ENCODE assay signal across 24 cellular contexts in the genomic region with DNA sequence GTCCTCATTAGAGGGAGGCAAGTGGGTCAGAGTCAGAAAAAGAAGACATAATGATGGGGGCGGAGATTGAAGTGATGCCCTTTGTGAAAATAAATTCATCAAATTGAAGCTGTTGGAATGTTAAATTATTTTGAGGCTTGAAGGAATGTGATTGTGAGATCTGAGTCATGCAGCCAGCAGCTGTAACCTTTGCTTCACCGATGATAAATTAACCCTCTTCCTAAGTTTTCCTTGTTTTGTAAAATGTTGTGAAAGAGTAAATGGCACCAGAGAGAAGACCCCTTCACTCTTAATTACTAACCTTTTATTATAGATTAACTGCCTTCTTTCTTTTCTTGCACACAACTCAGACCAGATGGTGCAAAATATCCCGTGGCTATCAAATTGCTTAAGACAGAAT. TPM values are rescaled to one million over a fixed set of nuclear protein-coding genes. Genes with fewer than 3 reads are reported as not detected.
DNase-seq lines count a peak whose midpoint lies in the region; FAIRE-seq and TF ChIP-seq lines count a peak whose summit lies in the region.
"Had no signal": no experiment of that assay in that cellular context is flagged by ENCODE, and none has a peak within 500 bp of the region (broad histone marks: within the 10 kb centered on the region; RNA-seq: fewer than 3 reads in every experiment).

No MANE protein-coding gene starts in this region.

- H3K4me3 Mint-ChIP-seq in activated CD4-positive, alpha-beta T cell treated with anti-CD3 and anti-CD28 coated beads, Interleukin-2, amount 10 ng/mL, durations not matched to agents 7 days and 5 days, result no peak overlapping the region
- H3K4me3 Mint-ChIP-seq: activated CD4-positive, alpha-beta memory T cell treated with anti-CD3 and anti-CD28 coated beads, Interleukin-2, amount 10 ng/mL, durations not matched to agents 7 days and 5 days; central memory CD8-positive, alpha-beta T cell; WTC11 had no signal

- H3F3A ChIP-seq in PC-9 (ENCODE audit: insufficient read depth, low read depth), result peaks cover 42% of the 10 kb centered on the region

- no peak overlapping the region for H3K27ac Mint-ChIP-seq in activated CD4-positive, alpha-beta T cell treated with anti-CD3 and anti-CD28 coated beads, Interleukin-2, amount 10 ng/mL, durations not matched to agents 7 days and 5 days
- H3K27ac Mint-ChIP-seq: activated CD4-positive, alpha-beta memory T cell treated with anti-CD3 and anti-CD28 coated beads, Interleukin-2, amount 10 ng/mL, durations not matched to agents 7 days and 5 days; WTC11 had no signal

- no peaks in the 10 kb centered on the region for H3K36me3 Mint-ChIP-seq in activated CD4-positive, alpha-beta T cell treated with anti-CD3 and anti-CD28 coated beads, Interleukin-2, amount 10 ng/mL, durations not matched to agents 7 days and 5 days (ENCODE audit: low read depth)
- H3K36me3 Mint-ChIP-seq: WTC11 had no signal

- H4K20me1 ChIP-seq in PC-9 (ENCODE audit: insufficient read depth), result no peaks in the 10 kb centered on the region

- H3K9me2 ChIP-seq in PC-9 (ENCODE audit: insufficient read depth), result no peaks in the 10 kb centered on the region

- H3K27ac ChIP-seq in PC-9 (peak overlapping the region; percentile 90), left ventricle myocardium inferior (replicated peaks) (no peak overlapping the region)
- H3K27ac ChIP-seq: C4-2B, neutrophil, SK-N-MC, upper lobe of right lung had no signal

- POLR2A ChIA-PET in PC-9 (lab: Charles Lee; ENCODE audit: unreplicated experiment), result no interaction called here
- POLR2A ChIA-PET in activated CD4-positive, alpha-beta T cell treated with anti-CD3 and anti-CD28 coated beads, Interleukin-2, amount 10 ng/mL, durations not matched to agents 7 days and 5 days (lab: Charles Lee), result no interaction called here

- H3K4me1 ChIP-seq in PC-9 (replicated peaks; ENCODE audit: insufficient read depth), result peaks cover 58% of the 10 kb centered on the region
- no peaks in the 10 kb centered on the region for H3K4me1 ChIP-seq in left ventricle myocardium inferior
- H3K4me1 ChIP-seq: upper lobe of right lung had no signal

- no peak for FAIRE-seq in urothelium cell line (lab: Jason Lieb, UNC)
- FAIRE-seq: GM12878, GM19239, H1 had no signal

- 0 out of 2 replicates have a peak overlapping the region, but pooled peaks have one; percentile 67 for H2AFZ ChIP-seq in PC-9

- H3K4me1 Mint-ChIP-seq in activated CD4-positive, alpha-beta T cell treated with anti-CD3 and anti-CD28 coated beads, Interleukin-2, amount 10 ng/mL, durations not matched to agents 7 days and 5 days, result no peaks in the 10 kb centered on the region
- H3K4me1 Mint-ChIP-seq: activated CD4-positive, alpha-beta memory T cell treated with anti-CD3 and anti-CD28 coated beads, Interleukin-2, amount 10 ng/mL, durations not matched to agents 7 days and 5 days; central memory CD8-positive, alpha-beta T cell; WTC11 had no signal

- peak; percentile 31 for DNase-seq in EL
- peak in 1 of 2 experiments; percentile 80 for DNase-seq in PC-9
- peak; percentile 34 for DNase-seq in fibroblast of pulmonary artery (ENCODE audit: low read depth)
- DNase-seq in urothelium cell line (ENCODE audit: low spot score), result peak; percentile 18
- no peak for DNase-seq in SIG-M5 treated with dmso at 0.1 percent for 504 hours (lab: John Stamatoyannopoulos, UW; ENCODE audit: unreplicated experiment)
- no peak for DNase-seq in left ventricle myocardium inferior
- no peak for DNase-seq in activated CD4-positive, alpha-beta T cell treated with anti-CD3 and anti-CD28 coated beads, Interleukin-2, amount 10 ng/mL, durations not matched to agents 7 days and 5 days
- DNase-seq: activated CD4-positive, alpha-beta memory T cell treated with anti-CD3 and anti-CD28 coated beads, Interleukin-2, amount 10 ng/mL, durations not matched to agents 7 days and 5 days; KBM-7; NCI-H2171 treated with DMSO at 0.1 percent for 48 hours; NCI-H82; retina; T-helper 9 cell; upper lobe of right lung had no signal

- no peaks in the 10 kb centered on the region for H3K79me2 ChIP-seq in PC-9 (ENCODE audit: low read depth)

- H3K4me2 ChIP-seq in PC-9, result peak overlapping the region; percentile 81

- no peaks in the 10 kb centered on the region for H3K27me3 Mint-ChIP-seq in activated CD4-positive, alpha-beta T cell treated with anti-CD3 and anti-CD28 coated beads, Interleukin-2, amount 10 ng/mL, durations not matched to agents 7 days and 5 days

- H3K36me3 ChIP-seq in PC-9 (ENCODE audit: low read depth) (peaks cover 4% of the 10 kb centered on the region; the same call in 1 of the 2 replicates), left ventricle myocardium inferior (no peaks in the 10 kb centered on the region)
- H3K36me3 ChIP-seq: neutrophil, upper lobe of right lung had no signal

- intact Hi-C loops in PC-9 (cut with micrococcal nuclease; ENCODE audit: unreplicated experiment), result no loop called here
- intact Hi-C loops in left ventricle myocardium inferior (cut with micrococcal nuclease), result no loop called here

- no peaks in the 10 kb centered on the region for H3K27me3 ChIP-seq in PC-9 (ENCODE audit: insufficient read depth, low read depth)
- no peaks in the 10 kb centered on the region for H3K27me3 ChIP-seq in left ventricle myocardium inferior (ENCODE audit: low read depth)
- H3K27me3 ChIP-seq: upper lobe of right lung had no signal

- peak overlapping the region; percentile 38; the same call in 1 of the 2 replicates for H3K4me3 ChIP-seq in PC-9
- H3K4me3 ChIP-seq in fibroblast of pulmonary artery (replicated peaks; ENCODE audit: low read depth, low read length), result no peak overlapping the region
- H3K4me3 ChIP-seq in left ventricle myocardium inferior, result no peak overlapping the region
- H3K4me3 ChIP-seq: GM12878, SK-N-MC, upper lobe of right lung had no signal

- H3K9me3 Mint-ChIP-seq in activated CD4-positive, alpha-beta T cell treated with anti-CD3 and anti-CD28 coated beads, Interleukin-2, amount 10 ng/mL, durations not matched to agents 7 days and 5 days, result no peaks in the 10 kb centered on the region
- H3K9me3 Mint-ChIP-seq: activated CD4-positive, alpha-beta memory T cell treated with anti-CD3 and anti-CD28 coated beads, Interleukin-2, amount 10 ng/mL, durations not matched to agents 7 days and 5 days; central memory CD8-positive, alpha-beta T cell; WTC11 had no signal

- H3K9me3 ChIP-seq in PC-9 (ENCODE audit: insufficient read depth, low read depth), result no peaks in the 10 kb centered on the region
- H3K9me3 ChIP-seq in left ventricle myocardium inferior (replicated peaks), result no peaks in the 10 kb centered on the region
- H3K9me3 ChIP-seq: neutrophil, upper lobe of right lung had no signal

- no TSS peak for BruUV-seq in PC-9 (replicated peaks; lab: Mats Ljungman, UMichigan)

- no peak for TF ChIP-seq CTCF in PC-9 (conservative IDR thresholded peaks at IDR 0.05)
- no peak for TF ChIP-seq CTCF in fibroblast of pulmonary artery (IDR thresholded peaks at IDR 0.05; ENCODE audit: low read length, missing control alignments)
- no peak for TF ChIP-seq CTCF in left ventricle myocardium inferior (IDR thresholded peaks at IDR 0.05; ENCODE audit: borderline replicate concordance)

- CTCF ChIA-PET in PC-9 (lab: Charles Lee), result no interaction called here
- CTCF ChIA-PET in activated CD4-positive, alpha-beta T cell treated with anti-CD3 and anti-CD28 coated beads, Interleukin-2, amount 10 ng/mL, durations not matched to agents 7 days and 5 days (lab: Charles Lee), result no interaction called here

RNA-seq across cellular contexts. Expression of gene FAM9A, which starts 47.7 kb away (rescaled TPM):
- total RNA-seq in PC-9 (2021), result not detected in 2 replicates
- total RNA-seq in left ventricle myocardium inferior, result not detected
- not detected for total RNA-seq in activated CD4-positive, alpha-beta T cell treated with anti-CD3 and anti-CD28 coated beads, Interleukin-2, amount 10 ng/mL, durations not matched to agents 7 days and 5 days
- total RNA-seq: activated CD4-positive, alpha-beta memory T cell treated with anti-CD3 and anti-CD28 coated beads, Interleukin-2, amount 10 ng/mL, durations not matched to agents 7 days and 5 days; esophagus mucosa; GM12878; H1; lower leg skin; upper lobe of right lung; WTC11 had no signal

Comparison
In these comparisons a context has a peak if more than half of its experiments do, and no peak if none do; other contexts are left out.
1. DNase-seq: peak in EL (single experiment), fibroblast of pulmonary artery (single experiment) and urothelium cell line (single experiment); none in SIG-M5 treated with dmso at 0.1 percent for 504 hours (single experiment), left ventricle myocardium inferior (single experiment) and activated CD4-positive, alpha-beta T cell treated with anti-CD3 and anti-CD28 coated beads, Interleukin-2, amount 10 ng/mL, durations not matched to agents 7 days and 5 days (single experiment).